Comparison of ENCODE assay signal across 8 cellular contexts in genomic region chr18:55096261-55097026, GRCh38.
A peak's percentile ranks its signal among the peaks of the same experiment; 100 is the strongest.
DNase-seq lines count a peak whose midpoint lies in the region; ATAC-seq and TF ChIP-seq lines count a peak whose summit lies in the region.

No MANE protein-coding gene starts in this region.

- in situ Hi-C loops in astrocyte of the spinal cord (cut with HindIII; ENCODE audit: low sequenced_read_pairs) = no loop called here

- H3K4me3 ChIP-seq in BJ (ENCODE audit: low read depth, low read length) = peak overlapping the region; percentile 3; the same call in 1 of the 2 replicates
- H3K4me3 ChIP-seq in astrocyte of the spinal cord (ENCODE audit: low read depth, low read length) = no peak overlapping the region
- H3K4me3 ChIP-seq in kidney epithelial cell (ENCODE audit: low read depth, low read length) = no peak overlapping the region

- POLR2A ChIA-PET in BJ (lab: Charles Lee) = no interaction called here

- TF ChIP-seq CTCF in BJ (IDR thresholded peaks at IDR 0.05; ENCODE audit: insufficient read depth, low read depth, low read length) (peak; percentile 72), astrocyte of the spinal cord (IDR thresholded peaks at IDR 0.05; ENCODE audit: low read depth, low read length) (peak; percentile 66), kidney epithelial cell (IDR thresholded peaks at IDR 0.05; ENCODE audit: insufficient read depth, low read length, poor library complexity, severe bottlenecking) (peak; percentile 64)

- H3K27me3 ChIP-seq in BJ (ENCODE audit: control insufficient read depth, insufficient read depth, low read length) (0 out of 2 replicates have a peak, but pooled peaks cover 4% of the 10 kb centered on the region), kidney epithelial cell (ENCODE audit: control insufficient read depth, insufficient read depth, low read length) (no peaks in the 10 kb centered on the region)

- peak; percentile 74 for ATAC-seq in GM19351 (IDR thresholded peaks at IDR 0.05; ENCODE audit: unreplicated experiment)
- no peak for ATAC-seq in GM21390 (IDR thresholded peaks at IDR 0.05; ENCODE audit: unreplicated experiment)
- no peak for ATAC-seq in GM21447 (IDR thresholded peaks at IDR 0.05; ENCODE audit: unreplicated experiment)

- CTCF ChIA-PET in BJ (lab: Yijun Ruan, JAX) = interaction anchor here (0.5 to 2.1 kb wide), 14 partner anchors 13 to 845 kb away, joined by 3 to 13 read pairs (median 3); no protein-coding TSS in a partner anchor

- H3K36me3 ChIP-seq in BJ (ENCODE audit: control insufficient read depth, insufficient read depth, low read length) = no peaks in the 10 kb centered on the region
- H3K36me3 ChIP-seq in kidney epithelial cell (ENCODE audit: control insufficient read depth, insufficient read depth, low read length) = no peaks in the 10 kb centered on the region

- peak; percentile 54 for DNase-seq in BJ (ENCODE audit: low read depth)
- peak; percentile 54 for DNase-seq in MV-4-11 (lab: John Stamatoyannopoulos, UW)
- DNase-seq in astrocyte of the spinal cord (ENCODE audit: low read depth, low spot score) = peak; percentile 82
- no peak for DNase-seq in kidney epithelial cell (ENCODE audit: low read depth)
- no peak for DNase-seq in effector CD8-positive, alpha-beta T cell (lab: John Stamatoyannopoulos, UW)

Comparison
In these comparisons a context has a peak if more than half of its experiments do, and no peak if none do; other contexts are left out.
1. DNase-seq: peak in BJ (single experiment), MV-4-11 (single experiment) and astrocyte of the spinal cord (single experiment); none in kidney epithelial cell (single experiment) and effector CD8-positive, alpha-beta T cell (single experiment).
2. Peak in every context shown above with its lines, with median percentiles within 50 percentile points of each other: CTCF ChIP-seq.